ENCODE assay signal across 21 cellular contexts in genomic region chr14:89845346-89845745, GRCh38.
DNase-seq lines count a peak whose midpoint lies in the region; ATAC-seq, FAIRE-seq and TF ChIP-seq lines count a peak whose summit lies in the region.
"Had no signal": no experiment of that assay in that cellular context is flagged by ENCODE, and none has a peak within 500 bp of the region (broad histone marks: within the 10 kb centered on the region; RNA-seq: fewer than 3 reads in every experiment).

No MANE protein-coding gene starts in this region.

- no peak for TF ChIP-seq RAD21 in H1 (IDR thresholded peaks at IDR 0.05 in 1 of 2, conservative IDR thresholded peaks at IDR 0.05 in 1 of 2; ENCODE audit: low read depth in 2 of 2, low read length in 2 of 2)

- H4K8ac ChIP-seq in H1 (ENCODE audit: extremely low read depth, insufficient read depth, low read length) = no peak overlapping the region

- H3K36me3 ChIP-seq in H1 (ENCODE audit: control insufficient read depth in 2 of 4, insufficient read depth in 4 of 4, low read length in 3 of 4) = no peaks in the 10 kb centered on the region
- H3K36me3 ChIP-seq in mucosa of descending colon (ENCODE audit: low read depth) = no peaks in the 10 kb centered on the region
- H3K36me3 ChIP-seq: heart right ventricle, thyroid gland had no signal

- no peak overlapping the region for H3K4ac ChIP-seq in H1 (replicated peaks; ENCODE audit: insufficient read length, low read depth, low read length)

- no peak overlapping the region for H2BK120ac ChIP-seq in H1 (replicated peaks; ENCODE audit: low read depth, low read length)

- H3K18ac ChIP-seq in H1 (ENCODE audit: extremely low read depth, low read length) = no peak overlapping the region

- no peak overlapping the region for H3K9ac ChIP-seq in H1 (replicated peaks in 1 of 4; ENCODE audit: extremely low read depth in 1 of 4, low read depth in 3 of 4, low read length in 3 of 4)

- FAIRE-seq in H1 (lab: Jason Lieb, UNC) (peak; percentile 48), GM19239 (lab: Jason Lieb, UNC) (no peak)
- FAIRE-seq: GM18507, RCC 7860 had no signal

- no peaks in the 10 kb centered on the region for H4K20me1 ChIP-seq in H1 (replicated peaks in 1 of 2; ENCODE audit: control insufficient read depth in 1 of 2, insufficient read depth in 2 of 2, low read length in 2 of 2)

- no peak overlapping the region for H3K23ac ChIP-seq in H1 (ENCODE audit: insufficient read length)

- H4K91ac ChIP-seq in H1 (replicated peaks; ENCODE audit: insufficient read length, low read length) = no peak overlapping the region

- no peak overlapping the region for H2BK15ac ChIP-seq in H1 (ENCODE audit: low read length)

- H3K4me1 ChIP-seq in H1 (replicated peaks in 1 of 4; ENCODE audit: control insufficient read depth in 3 of 4, insufficient read depth in 4 of 4, low read length in 3 of 4) (peaks cover 0 to 5% (median 3%) of the 10 kb centered on the region in 4 experiments; a peak in 2 of 7 replicates), mucosa of descending colon (ENCODE audit: low read depth) (peaks cover 10% of the 10 kb centered on the region)
- H3K4me1 ChIP-seq: heart right ventricle, thyroid gland had no signal

- H3K56ac ChIP-seq in H1 (replicated peaks; ENCODE audit: insufficient read length, low read depth, low read length) = no peak overlapping the region

- no peak overlapping the region for H2AK5ac ChIP-seq in H1 (ENCODE audit: low read depth, low read length)

- H2BK12ac ChIP-seq in H1 (ENCODE audit: low read depth, low read length) = no peak overlapping the region

- no peaks in the 10 kb centered on the region for H3K79me1 ChIP-seq in H1 (ENCODE audit: low read depth, low read length)

- no peaks in the 10 kb centered on the region for H3K79me2 ChIP-seq in H1 (ENCODE audit: control insufficient read depth in 1 of 2, insufficient read depth in 2 of 2, low read length in 2 of 2)

- H4K5ac ChIP-seq in H1 (ENCODE audit: insufficient read length, low read depth, low read length) = no peak overlapping the region

- no peak for TF ChIP-seq POLR2A in H1 (IDR thresholded peaks at IDR 0.05; ENCODE audit: control extremely low read depth in 1 of 2, low read depth in 2 of 2, low read length in 2 of 2)

- H3K27me3 ChIP-seq in H1 (replicated peaks in 1 of 4; ENCODE audit: control insufficient read depth in 3 of 4, extremely low read depth in 1 of 4, insufficient read depth in 3 of 4, low read length in 3 of 4) = no peaks in the 10 kb centered on the region
- H3K27me3 ChIP-seq: heart right ventricle, thyroid gland had no signal

- no peak overlapping the region for H2BK5ac ChIP-seq in H1 (ENCODE audit: low read depth, low read length)

- POLR2A ChIA-PET in H1 (lab: Charles Lee; ENCODE audit: partially characterized antibody) = interaction anchor here (0.8 to 1.5 kb wide), 2 partner anchors 11 to 655 kb away, joined by 3 to 4 read pairs; no protein-coding TSS in a partner anchor

- no peak overlapping the region for H3K14ac ChIP-seq in H1 (ENCODE audit: insufficient read length)

- no peak overlapping the region for H3K27ac ChIP-seq in H1 (ENCODE audit: low read depth, low read length)
- H3K27ac ChIP-seq: heart right ventricle, thyroid gland had no signal

- no peak overlapping the region for H2BK20ac ChIP-seq in H1 (ENCODE audit: low read length)

- H3K4me3 ChIP-seq in H1 (ENCODE audit: extremely low read depth in 1 of 4, insufficient read depth in 2 of 4, low read depth in 3 of 4, low read length in 4 of 4) (no peak overlapping the region), mucosa of descending colon (no peak overlapping the region)
- H3K4me3 ChIP-seq: heart right ventricle, thyroid gland had no signal

- 93% methylated on average over 5 of the region's 5 CpGs; no CpG with 5 or more reads in 1 of the 2 experiments for WGBS in H1 (ENCODE audit: extremely low coverage in 1 of 2, insufficient coverage in 1 of 2, insufficient read length in 1 of 2, insufficient replicate concordance in 2 of 2, low coverage in 1 of 2, low lambda C conversion rate in 2 of 2, missing lambda C conversion rate in 1 of 2), 2 experiments

- TF ChIP-seq CTCF in H1 (IDR thresholded peaks at IDR 0.05; ENCODE audit: control extremely low read depth in 1 of 3, insufficient read depth in 1 of 3, low read depth in 1 of 3, low read length in 3 of 3) (no peak), mucosa of descending colon (IDR thresholded peaks at IDR 0.05) (no peak)

- H3K23me2 ChIP-seq in H1 (ENCODE audit: low read depth, low read length) = no peaks in the 10 kb centered on the region

- TF ChIP-seq EP300 in H1 (IDR thresholded peaks at IDR 0.05; ENCODE audit: borderline replicate concordance in 1 of 2, low read depth in 2 of 2, low read length in 2 of 2) = no peak

- H3K4me2 ChIP-seq in H1 (ENCODE audit: insufficient read depth in 1 of 2, low read depth in 2 of 2, low read length in 2 of 2) = no peak overlapping the region

- H3K9me3 ChIP-seq in H1 (ENCODE audit: insufficient read depth in 2 of 2, low read depth in 1 of 2, low read length in 1 of 2) (no peaks in the 10 kb centered on the region), mucosa of descending colon (no peaks in the 10 kb centered on the region)
- H3K9me3 ChIP-seq: thyroid gland had no signal

- ATAC-seq in mucosa of descending colon = no peak
- ATAC-seq in HG03378 (IDR thresholded peaks at IDR 0.05; ENCODE audit: unreplicated experiment) = no peak
- ATAC-seq: activated CD8-positive, alpha-beta memory T cell treated with anti-CD3 and anti-CD28 coated beads, Interleukin-2, amount 10 ng/mL, durations not matched to agents 7 days and 5 days; heart right ventricle; naive thymus-derived CD4-positive, alpha-beta T cell had no signal

- CTCF ChIA-PET in H1 (lab: Charles Lee; ENCODE audit: partially characterized antibody) = interaction anchor here (1.2 kb wide), 1 partner anchor 9 kb away, joined by 5 read pairs; no protein-coding TSS in a partner anchor

- intact Hi-C loops in mucosa of descending colon (cut with DNase I, micrococcal nuclease) = no loop called here

- H2AFZ ChIP-seq in H1 (ENCODE audit: low read length) = no peak overlapping the region

- DNase-seq in AG08395 (ENCODE audit: low spot score) (peak; percentile 18), LHCN-M2 (ENCODE audit: low read depth) (peak; percentile 73), H1 (ENCODE audit: low read depth in 1 of 2, low spot score in 2 of 2) (no peak), mucosa of gallbladder (ENCODE audit: low spot score) (peak; percentile 14), mucosa of descending colon (no peak), GM19239 (ENCODE audit: insufficient read length, low spot score) (no peak)
- no peak for DNase-seq in stimulated activated CD4-positive, alpha-beta T cell treated with anti-CD3 and anti-CD28 coated beads, Interleukin-4, amount 100 ng/mL, for 1 hour
- DNase-seq: activated CD4-positive, CD25-positive, alpha-beta regulatory T cell; activated CD8-positive, alpha-beta memory T cell treated with anti-CD3 and anti-CD28 coated beads, Interleukin-2, amount 10 ng/mL, durations not matched to agents 7 days and 5 days; activated gamma-delta T cell treated with Interleukin-2 at 50 U/mL for 16 hours; caudate nucleus; heart right ventricle; MM.1S; naive thymus-derived CD4-positive, alpha-beta T cell; NCI-H2107; NCI-H774; T-helper 1 cell; thyroid gland had no signal

TF ChIP-seq in H1, 55 proteins besides CTCF, POLR2A, EP300 and RAD21:
- no peak for TF ChIP-seq ASH2L (IDR thresholded peaks at IDR 0.05; ENCODE audit: low read length)
- TF ChIP-seq BRCA1 (IDR thresholded peaks at IDR 0.05; ENCODE audit: low read depth, low read length) = no peak
- no peak for TF ChIP-seq BCL11A (IDR thresholded peaks at IDR 0.05; ENCODE audit: low read depth in 2 of 2, low read length in 2 of 2)
- no peak for TF ChIP-seq CHD2 (IDR thresholded peaks at IDR 0.05; ENCODE audit: low read length)
- TF ChIP-seq RNF2 (IDR thresholded peaks at IDR 0.05; ENCODE audit: borderline replicate concordance, low read depth, low read length, missing control alignments, poor library complexity, severe bottlenecking) = no peak
- no peak for TF ChIP-seq KDM5A (IDR thresholded peaks at IDR 0.05; ENCODE audit: low read length)
- TF ChIP-seq CHD1 (IDR thresholded peaks at IDR 0.05; ENCODE audit: low read depth, low read length) = no peak
- no peak for TF ChIP-seq SAP30 (IDR thresholded peaks at IDR 0.05; ENCODE audit: insufficient read depth, insufficient replicate concordance, low read length)
- TF ChIP-seq TCF12 (IDR thresholded peaks at IDR 0.05; ENCODE audit: low read depth, low read length) = no peak
- no peak for TF ChIP-seq MAFK (IDR thresholded peaks at IDR 0.05; ENCODE audit: low read depth, low read length)
- TF ChIP-seq SP2 (IDR thresholded peaks at IDR 0.05; ENCODE audit: low read length) = no peak
- TF ChIP-seq HDAC2 (IDR thresholded peaks at IDR 0.05; ENCODE audit: borderline replicate concordance in 1 of 2, low read depth in 2 of 2, low read length in 2 of 2) = no peak
- TF ChIP-seq SRF (IDR thresholded peaks at IDR 0.05; ENCODE audit: low read depth, low read length) = no peak
- no peak for TF ChIP-seq SIRT6 (IDR thresholded peaks at IDR 0.05; ENCODE audit: low read length)
- TF ChIP-seq RXRA (IDR thresholded peaks at IDR 0.05; ENCODE audit: insufficient read depth, low read depth, low read length) = no peak

Comparison
In these comparisons a context has a peak if more than half of its experiments do, and no peak if none do; other contexts are left out.
1. DNase-seq: peak in AG08395 (single experiment), LHCN-M2 (single experiment) and mucosa of gallbladder (single experiment); none in H1 (0 of 2), mucosa of descending colon (0 of 3), GM19239 (single experiment) and stimulated activated CD4-positive, alpha-beta T cell treated with anti-CD3 and anti-CD28 coated beads, Interleukin-4, amount 100 ng/mL, for 1 hour (single experiment).